Comparison of ENCODE assay signal across 33 cellular contexts in the genomic region with DNA sequence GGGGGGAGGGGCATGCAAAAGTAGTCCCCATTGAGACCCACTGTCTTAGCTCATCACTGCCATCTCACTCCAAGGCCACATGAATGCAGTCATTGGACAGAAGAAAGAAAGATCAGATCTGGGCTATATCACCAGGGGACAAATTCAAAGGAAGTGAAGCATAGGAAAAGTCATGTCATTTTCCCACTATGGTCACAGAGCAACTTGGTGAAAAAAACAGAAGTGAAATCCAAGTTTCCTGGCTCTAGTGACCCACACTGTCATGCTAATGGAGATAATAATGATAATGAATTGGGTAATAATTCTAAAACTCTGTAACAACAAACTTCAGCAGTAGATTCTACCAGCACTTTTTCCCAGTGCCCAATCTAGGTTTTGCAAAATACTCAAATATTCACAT. TPM values are rescaled to one million over a fixed set of nuclear protein-coding genes. Genes with fewer than 3 reads are reported as not detected.
"Had no signal": no experiment of that assay in that cellular context is flagged by ENCODE, and none has a peak within 500 bp of the region (broad histone marks: within the 10 kb centered on the region; RNA-seq: fewer than 3 reads in every experiment).

No MANE protein-coding gene starts in this region.

- H3K4me3 Mint-ChIP-seq: activated T-cell treated with anti-CD3 and anti-CD28 coated beads, Interleukin-2, amount 50 U/mL, for 72 hours; brain; nephron had no signal

- H3K4me3 ChIP-seq: adrenal gland, ascending aorta, gastroesophageal sphincter, hepatocyte, ovary, testis, transverse colon had no signal

- H3K27ac Mint-ChIP-seq: activated naive CD4-positive, alpha-beta T cell treated with anti-CD3 and anti-CD28 coated beads, Interleukin-2, amount 50 U/mL, for 72 hours; activated T-cell treated with anti-CD3 and anti-CD28 coated beads, Interleukin-2, amount 50 U/mL, for 72 hours; progenitor cell of endocrine pancreas had no signal

- H3K27ac ChIP-seq: adrenal gland, ascending aorta, gastroesophageal sphincter, hepatocyte, neutrophil, ovary, testis, transverse colon, VCaP had no signal

- H3K27me3 ChIP-seq: ascending aorta, gastroesophageal sphincter, hepatocyte, neutrophil, ovary, testis, transverse colon had no signal

- FAIRE-seq: endothelial cell of umbilical vein, keratinocyte, small intestine, TTC549 had no signal

- H3K9me3 Mint-ChIP-seq: activated naive CD4-positive, alpha-beta T cell treated with anti-CD3 and anti-CD28 coated beads, Interleukin-2, amount 50 U/mL, for 72 hours; activated T-cell treated with anti-CD3 and anti-CD28 coated beads, Interleukin-2, amount 50 U/mL, for 72 hours had no signal

- ATAC-seq: activated naive CD4-positive, alpha-beta T cell treated with anti-CD3 and anti-CD28 coated beads, Interleukin-2, amount 50 U/mL, for 72 hours; activated T-cell treated with anti-CD3 and anti-CD28 coated beads, Interleukin-2, amount 50 U/mL, for 72 hours; gastroesophageal sphincter; sciatic nerve had no signal

- H3K9me3 ChIP-seq: adrenal gland, ascending aorta, gastroesophageal sphincter, neutrophil, ovary, testis, transverse colon had no signal

- H3K36me3 Mint-ChIP-seq: brain had no signal

- H3K27me3 Mint-ChIP-seq: progenitor cell of endocrine pancreas had no signal

- H3K4me1 ChIP-seq: adrenal gland, ascending aorta, gastroesophageal sphincter, testis, transverse colon had no signal

- H3K36me3 ChIP-seq: adrenal gland, ascending aorta, gastroesophageal sphincter, neutrophil, ovary, transverse colon had no signal

- DNase-seq: activated CD4-positive, alpha-beta T cell treated with anti-CD3 and anti-CD28 coated beads for 4 hours; activated CD4-positive, alpha-beta T cell treated with anti-CD3 and anti-CD28 coated beads, Interleukin-2, amount 50 U/mL, for 4 hours; activated naive CD4-positive, alpha-beta T cell; activated T-cell treated with anti-CD3 and anti-CD28 coated beads for 4 hours; activated T-cell treated with anti-CD3 and anti-CD28 coated beads, Interleukin-2, amount 50 U/mL, for 72 hours; adrenal gland; left cardiac atrium; mammary epithelial cell; ovary; small intestine; stimulated activated CD4-positive, alpha-beta T cell treated with anti-CD3 and anti-CD28 coated beads, Interleukin-4, amount 100 ng/mL, for 4 hours; stimulated activated CD8-positive, alpha-beta memory T cell treated with anti-CD3 and anti-CD28 coated beads, Interleukin-4, amount 100 ng/mL, for 48 hours; stimulated activated naive CD4-positive, alpha-beta T cell; testis; transverse colon had no signal

RNA-seq across cellular contexts. Expression of a gene that starts 9.9 kb away (rescaled TPM):
- total RNA-seq: ascending aorta, chondrocyte, endothelial cell of umbilical vein, fibroblast of lung, liver, mammary epithelial cell, mucosa of gallbladder, renal cortical epithelial cell, sciatic nerve had no signal
- polyA plus RNA-seq: endothelial cell of umbilical vein, keratinocyte, liver, mammary epithelial cell had no signal
